22 cellular contexts compared by ENCODE assay signal in genomic region chr7:96144260-96144526, GRCh38.
"Had no signal": no experiment of that assay in that cellular context is flagged by ENCODE, and none has a peak within 500 bp of the region (broad histone marks: within the 10 kb centered on the region; RNA-seq: fewer than 3 reads in every experiment).

No MANE protein-coding gene starts in this region.

- H3K79me2 ChIP-seq: hepatocyte had no signal

- H3K4me3 ChIP-seq: adrenal gland, hepatocyte, pancreas, upper lobe of right lung had no signal

- H2AFZ ChIP-seq: hepatocyte had no signal

- ATAC-seq: activated CD4-positive, alpha-beta T cell treated with anti-CD3 and anti-CD28 coated beads for 36 hours; activated T-cell treated with anti-CD3 and anti-CD28 coated beads, Interleukin-2, amount 50 U/mL, for 4 hours; left ventricle myocardium superior; pancreas; right cardiac atrium; upper lobe of right lung had no signal

- DNase-seq: activated B cell treated with CpG ODN at 0.5 μM for 24 hours; activated CD4-positive, alpha-beta T cell treated with anti-CD3 and anti-CD28 coated beads for 36 hours; activated CD4-positive, alpha-beta T cell treated with anti-CD3 and anti-CD28 coated beads, Interleukin-2, amount 50 U/mL, for 48 hours; activated CD8-positive, alpha-beta memory T cell treated with anti-CD3 and anti-CD28 coated beads, Interleukin-2, amount 50 U/mL, for 48 hours; activated naive CD4-positive, alpha-beta T cell; activated T-cell treated with anti-CD3 and anti-CD28 coated beads, Interleukin-2, amount 50 U/mL, for 4 hours; adrenal gland; cerebellar nuclear complex; effector CD4-positive, alpha-beta T cell; glutamatergic neuron; left ventricle myocardium superior; mammary epithelial cell; pancreas; right cardiac atrium; stimulated activated CD4-positive, alpha-beta T cell treated with anti-CD3 and anti-CD28 coated beads, Interleukin-4, amount 100 ng/mL, for 24 hours; stimulated activated naive CD4-positive, alpha-beta T cell treated with Interleukin-2 at 50 U/mL for 16 hours; T-helper 1 cell; upper lobe of right lung had no signal

- H3K4me2 ChIP-seq: hepatocyte had no signal

- H3K27me3 ChIP-seq: adrenal gland, hepatocyte, pancreas, upper lobe of right lung had no signal

- H3K9me3 ChIP-seq: adrenal gland, pancreas, upper lobe of right lung had no signal

- H3K4me1 ChIP-seq: adrenal gland, pancreas, upper lobe of right lung had no signal

- H3K27ac ChIP-seq: adrenal gland, hepatocyte, pancreas, upper lobe of right lung had no signal

- FAIRE-seq: bronchial epithelial cell, frontal cortex, pancreas, TTC549 had no signal
